1 cellular context compared by ENCODE assay signal in the genomic region with DNA sequence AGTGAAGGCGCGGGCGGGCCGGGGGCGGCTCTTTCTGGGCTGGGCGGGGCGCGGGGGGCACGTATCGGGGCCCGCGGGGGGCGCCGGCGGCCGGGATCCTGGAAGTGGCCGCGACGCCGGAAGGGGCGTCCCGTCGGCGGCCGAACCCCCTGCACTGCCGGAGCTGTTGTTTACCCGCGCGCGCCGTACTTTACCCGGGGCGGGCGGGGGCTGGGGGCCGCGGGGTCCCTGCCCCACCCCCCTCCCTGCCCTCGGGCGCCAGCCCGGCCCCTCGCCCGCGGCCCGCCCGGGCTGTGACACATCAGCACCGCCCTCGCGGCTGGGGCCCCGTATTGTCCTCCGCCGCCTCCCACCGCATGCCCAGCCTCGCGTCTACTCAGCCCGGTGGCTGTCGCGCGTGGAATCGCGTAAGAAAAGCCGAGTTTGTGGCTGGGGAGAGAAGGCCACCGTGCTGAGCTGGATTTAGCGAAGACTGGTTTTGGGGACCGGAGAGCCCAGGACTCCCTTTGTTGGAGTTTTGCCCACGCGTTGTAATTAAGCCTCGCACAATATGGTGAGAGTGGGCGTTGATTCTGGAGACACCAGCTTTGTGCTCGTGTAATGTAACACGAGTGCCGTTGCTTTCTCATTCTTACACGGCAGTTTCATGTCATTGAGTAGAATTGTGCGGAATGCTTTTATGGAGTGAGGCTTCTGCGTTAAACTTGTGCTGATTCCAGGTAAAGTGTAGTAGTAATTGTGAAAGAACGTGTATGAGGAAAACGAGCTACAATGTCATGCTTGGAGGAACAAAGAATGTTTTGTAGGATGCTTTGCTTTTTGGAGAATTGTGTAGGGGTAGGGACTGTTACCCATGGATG.
TF ChIP-seq lines count a peak whose summit lies in the region.

No MANE protein-coding gene starts in this region.

TF ChIP-seq in HepG2, 621 proteins besides CTCF, POLR2A, EP300 and RAD21 (continued from another document and continues in another):
- TF ChIP-seq, protein P1, sequence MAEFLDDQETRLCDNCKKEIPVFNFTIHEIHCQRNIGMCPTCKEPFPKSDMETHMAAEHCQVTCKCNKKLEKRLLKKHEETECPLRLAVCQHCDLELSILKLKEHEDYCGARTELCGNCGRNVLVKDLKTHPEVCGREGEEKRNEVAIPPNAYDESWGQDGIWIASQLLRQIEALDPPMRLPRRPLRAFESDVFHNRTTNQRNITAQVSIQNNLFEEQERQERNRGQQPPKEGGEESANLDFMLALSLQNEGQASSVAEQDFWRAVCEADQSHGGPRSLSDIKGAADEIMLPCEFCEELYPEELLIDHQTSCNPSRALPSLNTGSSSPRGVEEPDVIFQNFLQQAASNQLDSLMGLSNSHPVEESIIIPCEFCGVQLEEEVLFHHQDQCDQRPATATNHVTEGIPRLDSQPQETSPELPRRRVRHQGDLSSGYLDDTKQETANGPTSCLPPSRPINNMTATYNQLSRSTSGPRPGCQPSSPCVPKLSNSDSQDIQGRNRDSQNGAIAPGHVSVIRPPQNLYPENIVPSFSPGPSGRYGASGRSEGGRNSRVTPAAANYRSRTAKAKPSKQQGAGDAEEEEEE (CRISPR knock-in tag; IDR thresholded peaks at IDR 0.05; ENCODE audit: borderline replicate concordance): no peak
- TF ChIP-seq RARA (CRISPR knock-in tag; IDR thresholded peaks at IDR 0.05) (peak; percentile 35), TCF7 (IDR thresholded peaks at IDR 0.05; ENCODE audit: low read depth) (no peak), SYNCRIP (IDR thresholded peaks at IDR 0.05; ENCODE audit: insufficient read depth, low read depth, low read length) (no peak), SAP130 (CRISPR knock-in tag; IDR thresholded peaks at IDR 0.05; ENCODE audit: low read depth) (0 out of 2 replicates have a peak, but pooled peaks have one; percentile 56), KDM6A (CRISPR knock-in tag; IDR thresholded peaks at IDR 0.05; ENCODE audit: low read depth) (no peak), ZC3H13 (CRISPR knock-in tag; IDR thresholded peaks at IDR 0.05) (no peak), ZNF556 (CRISPR knock-in tag; IDR thresholded peaks at IDR 0.05; ENCODE audit: borderline replicate concordance) (peak; percentile 53; the same call in 1 of the 2 replicates), POLR2AphosphoS5 (IDR thresholded peaks at IDR 0.05; ENCODE audit: low read depth, low read length) (peak; percentile 43), ZNF777 (CRISPR knock-in tag; IDR thresholded peaks at IDR 0.05) (peak; percentile 87; the same call in 1 of the 2 replicates), CHCHD3 (CRISPR knock-in tag; IDR thresholded peaks at IDR 0.05) (peak; percentile 83; the same call in 1 of the 2 replicates), ATAD3A (CRISPR knock-in tag; IDR thresholded peaks at IDR 0.05) (no peak), ZFYVE20 (CRISPR knock-in tag; IDR thresholded peaks at IDR 0.05; ENCODE audit: borderline replicate concordance, low read depth) (0 out of 2 replicates have a peak, but pooled peaks have one; percentile 48), MAF1 (CRISPR knock-in tag; IDR thresholded peaks at IDR 0.05; ENCODE audit: borderline replicate concordance) (no peak), TBX2 (CRISPR knock-in tag; IDR thresholded peaks at IDR 0.05; ENCODE audit: borderline replicate concordance) (0 out of 2 replicates have a peak, but pooled peaks have one; percentile 10), RFXAP (CRISPR knock-in tag; IDR thresholded peaks at IDR 0.05; ENCODE audit: borderline replicate concordance) (no peak), ZNF672 (CRISPR knock-in tag; IDR thresholded peaks at IDR 0.05) (0 out of 2 replicates have a peak, but pooled peaks have one; percentile 65), ZFP82 (CRISPR knock-in tag; IDR thresholded peaks at IDR 0.05; ENCODE audit: borderline replicate concordance) (no peak), ARNT2 (CRISPR knock-in tag; IDR thresholded peaks at IDR 0.05; ENCODE audit: low read depth) (peak; percentile 68; the same call in 1 of the 2 replicates), ZNF232 (CRISPR knock-in tag; IDR thresholded peaks at IDR 0.05; ENCODE audit: borderline replicate concordance) (peak; percentile 40; the same call in 1 of the 2 replicates), HMGA1 (CRISPR knock-in tag; conservative IDR thresholded peaks at IDR 0.05) (no peak), HOXA3 (CRISPR knock-in tag; IDR thresholded peaks at IDR 0.05) (peak; percentile 45), RELA (CRISPR knock-in tag; IDR thresholded peaks at IDR 0.05) (no peak), KDM4B (CRISPR knock-in tag; IDR thresholded peaks at IDR 0.05) (0 out of 2 replicates have a peak, but pooled peaks have one; percentile 36), TOPORS (CRISPR knock-in tag; IDR thresholded peaks at IDR 0.05) (peak; percentile 48; the same call in 1 of the 2 replicates), GLI4 (CRISPR knock-in tag; IDR thresholded peaks at IDR 0.05; ENCODE audit: borderline replicate concordance) (no peak), ZNF430 (CRISPR knock-in tag; IDR thresholded peaks at IDR 0.05) (peak; percentile 36; the same call in 1 of the 2 replicates)
- TF ChIP-seq, protein P2, sequence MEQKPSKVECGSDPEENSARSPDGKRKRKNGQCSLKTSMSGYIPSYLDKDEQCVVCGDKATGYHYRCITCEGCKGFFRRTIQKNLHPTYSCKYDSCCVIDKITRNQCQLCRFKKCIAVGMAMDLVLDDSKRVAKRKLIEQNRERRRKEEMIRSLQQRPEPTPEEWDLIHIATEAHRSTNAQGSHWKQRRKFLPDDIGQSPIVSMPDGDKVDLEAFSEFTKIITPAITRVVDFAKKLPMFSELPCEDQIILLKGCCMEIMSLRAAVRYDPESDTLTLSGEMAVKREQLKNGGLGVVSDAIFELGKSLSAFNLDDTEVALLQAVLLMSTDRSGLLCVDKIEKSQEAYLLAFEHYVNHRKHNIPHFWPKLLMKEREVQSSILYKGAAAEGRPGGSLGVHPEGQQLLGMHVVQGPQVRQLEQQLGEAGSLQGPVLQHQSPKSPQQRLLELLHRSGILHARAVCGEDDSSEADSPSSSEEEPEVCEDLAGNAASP (CRISPR knock-in tag; IDR thresholded peaks at IDR 0.05; ENCODE audit: borderline replicate concordance): no peak
- TF ChIP-seq, protein P3, sequence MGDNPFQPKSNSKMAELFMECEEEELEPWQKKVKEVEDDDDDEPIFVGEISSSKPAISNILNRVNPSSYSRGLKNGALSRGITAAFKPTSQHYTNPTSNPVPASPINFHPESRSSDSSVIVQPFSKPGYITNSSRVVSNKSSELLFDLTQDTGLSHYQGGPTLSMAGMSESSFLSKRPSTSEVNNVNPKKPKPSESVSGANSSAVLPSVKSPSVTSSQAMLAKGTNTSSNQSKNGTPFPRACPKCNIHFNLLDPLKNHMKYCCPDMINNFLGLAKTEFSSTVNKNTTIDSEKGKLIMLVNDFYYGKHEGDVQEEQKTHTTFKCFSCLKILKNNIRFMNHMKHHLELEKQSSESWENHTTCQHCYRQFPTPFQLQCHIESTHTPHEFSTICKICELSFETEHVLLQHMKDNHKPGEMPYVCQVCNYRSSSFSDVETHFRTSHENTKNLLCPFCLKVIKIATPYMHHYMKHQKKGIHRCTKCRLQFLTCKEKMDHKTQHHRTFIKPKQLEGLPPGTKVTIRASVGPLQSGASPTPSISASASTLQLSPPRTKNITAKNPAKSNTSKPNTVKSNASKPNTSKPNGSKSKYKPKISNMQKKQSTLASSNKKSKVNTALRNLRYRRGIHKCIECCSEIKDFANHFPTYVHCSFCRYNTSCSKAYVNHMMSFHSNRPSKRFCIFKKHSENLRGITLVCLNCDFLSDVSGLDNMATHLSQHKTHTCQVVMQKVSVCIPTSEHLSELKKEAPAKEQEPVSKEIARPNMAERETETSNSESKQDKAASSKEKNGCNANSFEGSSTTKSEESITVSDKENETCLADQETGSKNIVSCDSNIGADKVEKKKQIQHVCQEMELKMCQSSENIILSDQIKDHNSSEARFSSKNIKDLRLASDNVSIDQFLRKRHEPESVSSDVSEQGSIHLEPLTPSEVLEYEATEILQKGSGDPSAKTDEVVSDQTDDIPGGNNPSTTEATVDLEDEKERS (CRISPR knock-in tag; IDR thresholded peaks at IDR 0.05): no peak
- TF ChIP-seq, protein P4, sequence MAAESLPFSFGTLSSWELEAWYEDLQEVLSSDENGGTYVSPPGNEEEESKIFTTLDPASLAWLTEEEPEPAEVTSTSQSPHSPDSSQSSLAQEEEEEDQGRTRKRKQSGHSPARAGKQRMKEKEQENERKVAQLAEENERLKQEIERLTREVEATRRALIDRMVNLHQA (CRISPR knock-in tag; IDR thresholded peaks at IDR 0.05): no peak
- TF ChIP-seq, protein P5, sequence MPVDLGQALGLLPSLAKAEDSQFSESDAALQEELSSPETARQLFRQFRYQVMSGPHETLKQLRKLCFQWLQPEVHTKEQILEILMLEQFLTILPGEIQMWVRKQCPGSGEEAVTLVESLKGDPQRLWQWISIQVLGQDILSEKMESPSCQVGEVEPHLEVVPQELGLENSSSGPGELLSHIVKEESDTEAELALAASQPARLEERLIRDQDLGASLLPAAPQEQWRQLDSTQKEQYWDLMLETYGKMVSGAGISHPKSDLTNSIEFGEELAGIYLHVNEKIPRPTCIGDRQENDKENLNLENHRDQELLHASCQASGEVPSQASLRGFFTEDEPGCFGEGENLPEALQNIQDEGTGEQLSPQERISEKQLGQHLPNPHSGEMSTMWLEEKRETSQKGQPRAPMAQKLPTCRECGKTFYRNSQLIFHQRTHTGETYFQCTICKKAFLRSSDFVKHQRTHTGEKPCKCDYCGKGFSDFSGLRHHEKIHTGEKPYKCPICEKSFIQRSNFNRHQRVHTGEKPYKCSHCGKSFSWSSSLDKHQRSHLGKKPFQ (CRISPR knock-in tag; IDR thresholded peaks at IDR 0.05; ENCODE audit: insufficient replicate concordance): no peak
- TF ChIP-seq, protein P6, sequence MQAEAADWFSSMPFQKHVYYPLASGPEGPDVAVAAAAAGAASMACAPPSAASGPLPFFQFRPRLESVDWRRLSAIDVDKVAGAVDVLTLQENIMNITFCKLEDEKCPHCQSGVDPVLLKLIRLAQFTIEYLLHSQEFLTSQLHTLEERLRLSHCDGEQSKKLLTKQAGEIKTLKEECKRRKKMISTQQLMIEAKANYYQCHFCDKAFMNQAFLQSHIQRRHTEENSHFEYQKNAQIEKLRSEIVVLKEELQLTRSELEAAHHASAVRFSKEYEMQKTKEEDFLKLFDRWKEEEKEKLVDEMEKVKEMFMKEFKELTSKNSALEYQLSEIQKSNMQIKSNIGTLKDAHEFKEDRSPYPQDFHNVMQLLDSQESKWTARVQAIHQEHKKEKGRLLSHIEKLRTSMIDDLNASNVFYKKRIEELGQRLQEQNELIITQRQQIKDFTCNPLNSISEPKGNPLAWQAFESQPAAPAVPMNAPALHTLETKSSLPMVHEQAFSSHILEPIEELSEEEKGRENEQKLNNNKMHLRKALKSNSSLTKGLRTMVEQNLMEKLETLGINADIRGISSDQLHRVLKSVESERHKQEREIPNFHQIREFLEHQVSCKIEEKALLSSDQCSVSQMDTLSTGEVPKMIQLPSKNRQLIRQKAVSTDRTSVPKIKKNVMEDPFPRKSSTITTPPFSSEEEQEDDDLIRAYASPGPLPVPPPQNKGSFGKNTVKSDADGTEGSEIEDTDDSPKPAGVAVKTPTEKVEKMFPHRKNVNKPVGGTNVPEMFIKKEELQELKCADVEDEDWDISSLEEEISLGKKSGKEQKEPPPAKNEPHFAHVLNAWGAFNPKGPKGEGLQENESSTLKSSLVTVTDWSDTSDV (CRISPR knock-in tag; IDR thresholded peaks at IDR 0.05): no peak
- TF ChIP-seq, protein P7, sequence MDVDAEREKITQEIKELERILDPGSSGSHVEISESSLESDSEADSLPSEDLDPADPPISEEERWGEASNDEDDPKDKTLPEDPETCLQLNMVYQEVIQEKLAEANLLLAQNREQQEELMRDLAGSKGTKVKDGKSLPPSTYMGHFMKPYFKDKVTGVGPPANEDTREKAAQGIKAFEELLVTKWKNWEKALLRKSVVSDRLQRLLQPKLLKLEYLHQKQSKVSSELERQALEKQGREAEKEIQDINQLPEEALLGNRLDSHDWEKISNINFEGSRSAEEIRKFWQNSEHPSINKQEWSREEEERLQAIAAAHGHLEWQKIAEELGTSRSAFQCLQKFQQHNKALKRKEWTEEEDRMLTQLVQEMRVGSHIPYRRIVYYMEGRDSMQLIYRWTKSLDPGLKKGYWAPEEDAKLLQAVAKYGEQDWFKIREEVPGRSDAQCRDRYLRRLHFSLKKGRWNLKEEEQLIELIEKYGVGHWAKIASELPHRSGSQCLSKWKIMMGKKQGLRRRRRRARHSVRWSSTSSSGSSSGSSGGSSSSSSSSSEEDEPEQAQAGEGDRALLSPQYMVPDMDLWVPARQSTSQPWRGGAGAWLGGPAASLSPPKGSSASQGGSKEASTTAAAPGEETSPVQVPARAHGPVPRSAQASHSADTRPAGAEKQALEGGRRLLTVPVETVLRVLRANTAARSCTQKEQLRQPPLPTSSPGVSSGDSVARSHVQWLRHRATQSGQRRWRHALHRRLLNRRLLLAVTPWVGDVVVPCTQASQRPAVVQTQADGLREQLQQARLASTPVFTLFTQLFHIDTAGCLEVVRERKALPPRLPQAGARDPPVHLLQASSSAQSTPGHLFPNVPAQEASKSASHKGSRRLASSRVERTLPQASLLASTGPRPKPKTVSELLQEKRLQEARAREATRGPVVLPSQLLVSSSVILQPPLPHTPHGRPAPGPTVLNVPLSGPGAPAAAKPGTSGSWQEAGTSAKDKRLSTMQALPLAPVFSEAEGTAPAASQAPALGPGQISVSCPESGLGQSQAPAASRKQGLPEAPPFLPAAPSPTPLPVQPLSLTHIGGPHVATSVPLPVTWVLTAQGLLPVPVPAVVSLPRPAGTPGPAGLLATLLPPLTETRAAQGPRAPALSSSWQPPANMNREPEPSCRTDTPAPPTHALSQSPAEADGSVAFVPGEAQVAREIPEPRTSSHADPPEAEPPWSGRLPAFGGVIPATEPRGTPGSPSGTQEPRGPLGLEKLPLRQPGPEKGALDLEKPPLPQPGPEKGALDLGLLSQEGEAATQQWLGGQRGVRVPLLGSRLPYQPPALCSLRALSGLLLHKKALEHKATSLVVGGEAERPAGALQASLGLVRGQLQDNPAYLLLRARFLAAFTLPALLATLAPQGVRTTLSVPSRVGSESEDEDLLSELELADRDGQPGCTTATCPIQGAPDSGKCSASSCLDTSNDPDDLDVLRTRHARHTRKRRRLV (CRISPR knock-in tag; IDR thresholded peaks at IDR 0.05): 0 out of 2 replicates have a peak, but pooled peaks have one; percentile 39
- TF ChIP-seq, protein P8, sequence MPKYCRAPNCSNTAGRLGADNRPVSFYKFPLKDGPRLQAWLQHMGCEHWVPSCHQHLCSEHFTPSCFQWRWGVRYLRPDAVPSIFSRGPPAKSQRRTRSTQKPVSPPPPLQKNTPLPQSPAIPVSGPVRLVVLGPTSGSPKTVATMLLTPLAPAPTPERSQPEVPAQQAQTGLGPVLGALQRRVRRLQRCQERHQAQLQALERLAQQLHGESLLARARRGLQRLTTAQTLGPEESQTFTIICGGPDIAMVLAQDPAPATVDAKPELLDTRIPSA (CRISPR knock-in tag; IDR thresholded peaks at IDR 0.05; ENCODE audit: borderline replicate concordance): 0 out of 2 replicates have a peak, but pooled peaks have one; percentile 19
- TF ChIP-seq, protein P9, sequence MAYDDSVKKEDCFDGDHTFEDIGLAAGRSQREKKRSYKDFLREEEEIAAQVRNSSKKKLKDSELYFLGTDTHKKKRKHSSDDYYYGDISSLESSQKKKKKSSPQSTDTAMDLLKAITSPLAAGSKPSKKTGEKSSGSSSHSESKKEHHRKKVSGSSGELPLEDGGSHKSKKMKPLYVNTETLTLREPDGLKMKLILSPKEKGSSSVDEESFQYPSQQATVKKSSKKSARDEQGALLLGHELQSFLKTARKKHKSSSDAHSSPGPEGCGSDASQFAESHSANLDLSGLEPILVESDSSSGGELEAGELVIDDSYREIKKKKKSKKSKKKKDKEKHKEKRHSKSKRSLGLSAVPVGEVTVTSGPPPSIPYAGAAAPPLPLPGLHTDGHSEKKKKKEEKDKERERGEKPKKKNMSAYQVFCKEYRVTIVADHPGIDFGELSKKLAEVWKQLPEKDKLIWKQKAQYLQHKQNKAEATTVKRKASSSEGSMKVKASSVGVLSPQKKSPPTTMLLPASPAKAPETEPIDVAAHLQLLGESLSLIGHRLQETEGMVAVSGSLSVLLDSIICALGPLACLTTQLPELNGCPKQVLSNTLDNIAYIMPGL (CRISPR knock-in tag; IDR thresholded peaks at IDR 0.05; ENCODE audit: borderline replicate concordance in 1 of 2, low read depth in 1 of 2): peak; percentile 24 to 60; a peak in 2 of 4 replicates
